ENCODE assay signal across 1 cellular context in genomic region chr9:131046581-131047202, GRCh38.
TF ChIP-seq lines count a peak whose summit lies in the region.

No MANE protein-coding gene starts in this region.

TF ChIP-seq in HepG2, 621 proteins besides CTCF, POLR2A, EP300 and RAD21 (continued from another document and continues in another):
- TF ChIP-seq RERE (CRISPR knock-in tag; IDR thresholded peaks at IDR 0.05; ENCODE audit: low read depth) (no peak), ZKSCAN8 (CRISPR knock-in tag; IDR thresholded peaks at IDR 0.05; ENCODE audit: borderline replicate concordance) (no peak), PAXIP1 (CRISPR knock-in tag; conservative IDR thresholded peaks at IDR 0.05) (no peak), ZBTB43 (CRISPR knock-in tag; conservative IDR thresholded peaks at IDR 0.05) (no peak), IRF2 (CRISPR knock-in tag; IDR thresholded peaks at IDR 0.05) (0 out of 2 replicates have a peak, but pooled peaks have one; percentile 22), NR0B2 (CRISPR knock-in tag; IDR thresholded peaks at IDR 0.05) (no peak), FOXA1 (IDR thresholded peaks at IDR 0.05) (no peak), FOXA1 (CRISPR knock-in tag; IDR thresholded peaks at IDR 0.05) (0 out of 2 replicates have a peak, but pooled peaks have one; percentile 22), ZBED4 (CRISPR knock-in tag; IDR thresholded peaks at IDR 0.05; ENCODE audit: borderline replicate concordance) (no peak), SMAD1 (CRISPR knock-in tag; IDR thresholded peaks at IDR 0.05; ENCODE audit: borderline replicate concordance, low read depth) (no peak), DNMT1 (CRISPR knock-in tag; IDR thresholded peaks at IDR 0.05) (no peak), BCL3 (CRISPR knock-in tag; IDR thresholded peaks at IDR 0.05) (no peak), HINFP (CRISPR knock-in tag; IDR thresholded peaks at IDR 0.05; ENCODE audit: low read depth) (no peak), HMGA1 (CRISPR knock-in tag; conservative IDR thresholded peaks at IDR 0.05) (no peak), PAF1 (CRISPR knock-in tag; IDR thresholded peaks at IDR 0.05) (no peak), SMYD3 (CRISPR knock-in tag; IDR thresholded peaks at IDR 0.05) (no peak), RBM39 (IDR thresholded peaks at IDR 0.05; ENCODE audit: low read depth, low read length, poor library complexity, severe bottlenecking) (no peak), ZNF770 (CRISPR knock-in tag; IDR thresholded peaks at IDR 0.05) (no peak), MTF2 (CRISPR knock-in tag; IDR thresholded peaks at IDR 0.05; ENCODE audit: borderline replicate concordance) (no peak; the same call in 1 of the 2 replicates), MAX (IDR thresholded peaks at IDR 0.05) (peak; percentile 49; the same call in 1 of the 2 replicates), MTA3 (CRISPR knock-in tag; IDR thresholded peaks at IDR 0.05) (no peak), ZFP36 (IDR thresholded peaks at IDR 0.05; ENCODE audit: borderline replicate concordance, low read depth, low read length, partially characterized antibody) (no peak), ZNF414 (CRISPR knock-in tag; IDR thresholded peaks at IDR 0.05) (no peak), HNF1B (CRISPR knock-in tag; IDR thresholded peaks at IDR 0.05) (0 out of 2 replicates have a peak, but pooled peaks have one; percentile 43), POLR2AphosphoS2 (IDR thresholded peaks at IDR 0.05; ENCODE audit: low read depth, low read length) (no peak), SP1 (IDR thresholded peaks at IDR 0.05) (no peak), SP1 (CRISPR knock-in tag; IDR thresholded peaks at IDR 0.05) (no peak), ZNF691 (CRISPR knock-in tag; IDR thresholded peaks at IDR 0.05; ENCODE audit: borderline replicate concordance, low read depth) (no peak), ZNF841 (CRISPR knock-in tag; IDR thresholded peaks at IDR 0.05; ENCODE audit: borderline replicate concordance) (no peak)
